8 cellular contexts compared by ENCODE assay signal in the genomic region with DNA sequence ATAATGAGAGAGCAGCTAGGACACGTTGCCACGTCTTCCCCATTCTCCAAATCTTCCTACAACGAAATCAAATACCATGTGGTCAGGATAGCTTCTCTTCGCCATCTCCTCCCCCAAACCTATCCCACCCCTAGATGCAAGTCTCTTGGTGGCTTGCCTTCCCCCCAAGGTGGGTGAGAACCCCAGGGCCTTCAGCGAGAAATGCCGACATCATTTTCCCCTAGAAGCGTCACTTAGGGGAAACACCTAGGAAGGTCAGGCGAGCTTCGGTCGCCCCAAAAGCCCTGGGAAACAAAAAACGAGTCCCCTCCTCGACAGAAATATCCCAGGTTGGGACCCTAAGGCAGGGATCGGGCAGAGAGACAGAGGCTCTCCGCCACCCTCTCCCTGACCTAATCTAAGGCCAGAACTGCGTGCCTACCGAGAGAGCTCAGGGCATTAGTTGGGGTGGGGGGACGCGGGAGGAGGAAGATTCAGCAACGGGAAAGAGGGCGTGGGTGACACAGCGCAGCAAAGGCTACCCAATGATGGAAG. TPM values are rescaled to one million over a fixed set of nuclear protein-coding genes. Genes with fewer than 3 reads are reported as not detected.
DNase-seq lines count a peak whose midpoint lies in the region; ATAC-seq and TF ChIP-seq lines count a peak whose summit lies in the region.

No MANE protein-coding gene starts in this region.

- H3K27ac ChIP-seq in GM23248 (peak overlapping the region; percentile 94), SU-DHL-6 (ENCODE audit: low read depth, low read length) (no peak overlapping the region), skin epidermis (peak overlapping the region in 20 of 21 experiments; percentile 67 to 95 (median 88))

- H3F3A ChIP-seq in GM23248 (ENCODE audit: insufficient read depth): no peaks in the 10 kb centered on the region
- H3F3A ChIP-seq in SU-DHL-6 (ENCODE audit: insufficient read depth): peaks cover 6% of the 10 kb centered on the region; the same call in 1 of the 2 replicates

- peaks cover 34% of the 10 kb centered on the region for H3K4me1 ChIP-seq in GM23248 (ENCODE audit: insufficient read depth)

- peak overlapping the region; percentile 89 for H3K4me2 ChIP-seq in GM23248 (ENCODE audit: unreplicated experiment)
- H3K4me2 ChIP-seq in SU-DHL-6 (ENCODE audit: low read depth, low read length, poor library complexity, severe bottlenecking): peak overlapping the region; percentile 85

- H4K20me1 ChIP-seq in GM23248 (ENCODE audit: insufficient read depth) (no peaks in the 10 kb centered on the region), SU-DHL-6 (ENCODE audit: low read depth, low read length) (no peaks in the 10 kb centered on the region)

- WGBS in GM23248 (ENCODE audit: low coverage in 1 of 2, low lambda C conversion rate in 2 of 2, missing lambda C conversion rate in 2 of 2), 2 experiments: 1 to 2% methylated on average over 20 to 21 of the region's 21 CpGs

- in situ Hi-C loops in GM23248 (cut with MboI): no loop called here

- peaks cover 14% of the 10 kb centered on the region for H3K36me3 ChIP-seq in GM23248 (ENCODE audit: low read depth)
- no peaks in the 10 kb centered on the region for H3K36me3 ChIP-seq in SU-DHL-6 (ENCODE audit: low read length)

- H3K9ac ChIP-seq in GM23248 (peak overlapping the region; percentile 99), SU-DHL-6 (ENCODE audit: low read length) (peak overlapping the region; percentile 69)

- H3K27me3 ChIP-seq in GM23248 (replicated peaks; ENCODE audit: insufficient read depth) (no peaks in the 10 kb centered on the region), SU-DHL-6 (ENCODE audit: low read length) (no peaks in the 10 kb centered on the region)

- TF ChIP-seq CTCF in AG10803 (conservative IDR thresholded peaks at IDR 0.05; ENCODE audit: low read length) (no peak), SU-DHL-6 (IDR thresholded peaks at IDR 0.05; ENCODE audit: insufficient read depth, low read length, poor library complexity, severe bottlenecking) (no peak), fibroblast of villous mesenchyme (IDR thresholded peaks at IDR 0.05; ENCODE audit: insufficient read depth, low read depth, low read length) (no peak)

- H3K9me2 ChIP-seq in GM23248 (ENCODE audit: insufficient read depth) (no peaks in the 10 kb centered on the region), SU-DHL-6 (replicated peaks; ENCODE audit: insufficient read depth, low read length) (no peaks in the 10 kb centered on the region)

- no peak for ATAC-seq in HG02981 (IDR thresholded peaks at IDR 0.05; ENCODE audit: unreplicated experiment)
- no peak for ATAC-seq in HG02678 (IDR thresholded peaks at IDR 0.05; ENCODE audit: unreplicated experiment)

- H3K9me3 ChIP-seq in GM23248 (ENCODE audit: low read depth) (no peaks in the 10 kb centered on the region), SU-DHL-6 (ENCODE audit: insufficient read depth, low read length) (no peaks in the 10 kb centered on the region)

- H3K79me2 ChIP-seq in GM23248 (ENCODE audit: insufficient read depth) (peaks cover 76% of the 10 kb centered on the region), SU-DHL-6 (ENCODE audit: insufficient read depth, low read length) (peaks cover 56% of the 10 kb centered on the region)

- DNase-seq in AG10803 (ENCODE audit: low read depth) (no peak), GM23248 (peak; percentile 42), fibroblast of villous mesenchyme (ENCODE audit: low read depth) (no peak), posterior cingulate gyrus (no peak)

- H2AFZ ChIP-seq in GM23248 (peak overlapping the region; percentile 71), SU-DHL-6 (ENCODE audit: low read depth, low read length, severe bottlenecking) (peak overlapping the region; percentile 63)

- peak overlapping the region; percentile 93 for H3K4me3 ChIP-seq in AG10803 (ENCODE audit: low read length)
- H3K4me3 ChIP-seq in GM23248: peak overlapping the region; percentile 89
- H3K4me3 ChIP-seq in SU-DHL-6 (ENCODE audit: insufficient read depth, low read length, poor library complexity, severe bottlenecking): peak overlapping the region; percentile 75
- peak overlapping the region; percentile 92 for H3K4me3 ChIP-seq in fibroblast of villous mesenchyme (ENCODE audit: low read depth, low read length)
- peak overlapping the region; percentile 49 to 88 (median 77) for H3K4me3 ChIP-seq in skin epidermis

- intact Hi-C loops in posterior cingulate gyrus (cut with DNase I): no loop called here

RNA-seq across cellular contexts. Expression of gene DPH3, which starts 0.5 kb away (rescaled TPM):
- 27.1 and 27.3 TPM in 2 replicates for total RNA-seq in GM23248 (2014; rRNA removed; shearing (Covaris generic))
- 46.1 and 51.3 TPM in 2 replicates for polyA plus RNA-seq in GM23248 (2016; fragmentation: Nextera tagmentation; extraction: Ambion mirVana)
- 20.0 and 33.2 TPM in 2 replicates for total RNA-seq in fibroblast of villous mesenchyme

RNA-seq across cellular contexts. Expression of gene OXNAD1, which starts 0.8 kb away (rescaled TPM):
- total RNA-seq in GM23248 (2014; rRNA removed; shearing (Covaris generic)): 3.4 and 10.8 TPM in 2 replicates
- polyA plus RNA-seq in GM23248 (2016; fragmentation: Nextera tagmentation; extraction: Ambion mirVana): 9.8 and 10.2 TPM in 2 replicates
- total RNA-seq in fibroblast of villous mesenchyme: 9.0 and 9.5 TPM in 2 replicates
